8 cellular contexts compared by ENCODE assay signal in the genomic region with DNA sequence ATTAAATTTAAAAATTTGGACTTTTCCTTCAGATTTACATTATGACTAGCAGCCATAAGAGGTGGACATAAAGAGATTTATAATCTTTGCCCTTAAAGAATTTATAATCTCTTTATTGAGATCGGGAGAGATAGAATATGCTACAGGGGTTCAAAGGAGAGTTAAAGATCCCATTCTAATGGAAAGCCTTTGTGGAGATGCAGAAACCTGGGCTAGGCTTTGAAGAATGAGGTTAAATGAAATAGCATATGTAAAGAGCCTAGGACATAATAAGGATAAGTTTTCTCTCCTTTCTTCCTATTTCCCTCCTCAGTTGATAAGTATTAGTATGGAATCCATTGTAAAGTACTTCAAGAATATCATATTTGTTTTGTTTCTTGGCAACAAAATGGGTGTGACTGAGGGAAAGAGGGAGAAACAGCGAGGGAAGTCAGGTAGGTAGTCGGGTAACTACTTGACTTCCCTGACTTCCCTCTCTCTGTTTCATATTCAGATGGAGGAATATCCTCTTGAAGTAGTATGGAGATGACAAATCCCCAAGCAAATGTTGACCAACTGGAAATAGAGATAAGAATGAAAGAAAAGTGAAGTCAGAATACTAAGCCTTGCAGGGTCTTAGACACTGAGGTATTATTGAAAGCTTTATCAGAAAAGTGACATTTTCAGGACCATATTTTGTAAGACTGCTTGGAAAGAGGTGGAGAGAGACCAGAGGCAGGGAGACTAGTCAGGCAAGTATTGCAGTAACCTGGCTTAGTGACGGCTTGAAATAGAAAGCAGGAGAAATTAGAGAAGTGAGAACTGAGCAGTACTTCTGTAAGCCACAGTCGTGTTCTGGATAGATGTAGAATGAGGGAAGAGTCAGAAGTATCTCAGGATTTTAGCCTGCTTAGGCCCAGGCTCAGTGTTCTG.
DNase-seq lines count a peak whose midpoint lies in the region; ATAC-seq and TF ChIP-seq lines count a peak whose summit lies in the region.

No MANE protein-coding gene starts in this region.

- H3K9me3 Mint-ChIP-seq in naive thymus-derived CD4-positive, alpha-beta T cell: peaks cover 0 to 1% (median 0%) of the 10 kb centered on the region in 11 donors
- no peaks in the 10 kb centered on the region for H3K9me3 Mint-ChIP-seq in activated T-cell treated with anti-CD3 and anti-CD28 coated beads, Interleukin-2, amount 50 U/mL, for 24 hours
- no peaks in the 10 kb centered on the region for H3K9me3 Mint-ChIP-seq in T-helper 2 cell treated with Interferon-gamma antibody and Interleukin-4, amounts not matched to agents 5 μg/mL and 100 μg/mL, for 36 hours

- no peaks in the 10 kb centered on the region for H3K27me3 Mint-ChIP-seq in naive thymus-derived CD4-positive, alpha-beta T cell
- no peaks in the 10 kb centered on the region for H3K27me3 Mint-ChIP-seq in activated T-cell treated with anti-CD3 and anti-CD28 coated beads, Interleukin-2, amount 50 U/mL, for 24 hours
- no peaks in the 10 kb centered on the region for H3K27me3 Mint-ChIP-seq in T-helper 2 cell treated with Interferon-gamma antibody and Interleukin-4, amounts not matched to agents 5 μg/mL and 100 μg/mL, for 36 hours (ENCODE audit: low read depth)

- H3K27ac Mint-ChIP-seq in naive thymus-derived CD4-positive, alpha-beta T cell: peak overlapping the region in 1 of 9 donors; percentile 13
- H3K27ac Mint-ChIP-seq in activated T-cell treated with anti-CD3 and anti-CD28 coated beads, Interleukin-2, amount 50 U/mL, for 24 hours: no peak overlapping the region
- no peak overlapping the region for H3K27ac Mint-ChIP-seq in T-helper 2 cell treated with Interferon-gamma antibody and Interleukin-4, amounts not matched to agents 5 μg/mL and 100 μg/mL, for 36 hours

- no peaks in the 10 kb centered on the region for H3K36me3 ChIP-seq in ascending aorta
- no peaks in the 10 kb centered on the region for H3K36me3 ChIP-seq in naive thymus-derived CD4-positive, alpha-beta T cell (ENCODE audit: control insufficient read depth in 2 of 3, insufficient read depth in 3 of 3, low read length in 3 of 3)

- peaks cover 4 to 68% of the 10 kb centered on the region in 2 donors for H3K4me1 ChIP-seq in ascending aorta
- H3K4me1 ChIP-seq in naive thymus-derived CD4-positive, alpha-beta T cell (ENCODE audit: control insufficient read depth in 2 of 2, insufficient read depth in 2 of 2, low read length in 2 of 2): no peaks in the 10 kb centered on the region

- peaks cover 0 to 21% (median 8%) of the 10 kb centered on the region in 7 donors for H3K4me1 Mint-ChIP-seq in naive thymus-derived CD4-positive, alpha-beta T cell
- peaks cover 3% of the 10 kb centered on the region for H3K4me1 Mint-ChIP-seq in activated T-cell treated with anti-CD3 and anti-CD28 coated beads, Interleukin-2, amount 50 U/mL, for 24 hours (ENCODE audit: low read depth)
- peaks cover 5% of the 10 kb centered on the region for H3K4me1 Mint-ChIP-seq in T-helper 2 cell treated with Interferon-gamma antibody and Interleukin-4, amounts not matched to agents 5 μg/mL and 100 μg/mL, for 36 hours (ENCODE audit: low read depth)

- H3K27ac ChIP-seq in ascending aorta: peak overlapping the region; percentile 24 to 31
- no peak overlapping the region for H3K27ac ChIP-seq in naive thymus-derived CD4-positive, alpha-beta T cell (ENCODE audit: low read depth, low read length)

- CTCF ChIA-PET in naive thymus-derived CD4-positive, alpha-beta T cell (lab: Charles Lee): no interaction called here

- TF ChIP-seq CTCF in ascending aorta (IDR thresholded peaks at IDR 0.05): no peak

- POLR2A ChIA-PET in naive thymus-derived CD4-positive, alpha-beta T cell (lab: Charles Lee): no interaction called here

- H3K4me3 Mint-ChIP-seq in naive thymus-derived CD4-positive, alpha-beta T cell: no peak overlapping the region
- H3K4me3 Mint-ChIP-seq in activated T-cell treated with anti-CD3 and anti-CD28 coated beads, Interleukin-2, amount 50 U/mL, for 24 hours: no peak overlapping the region
- H3K4me3 Mint-ChIP-seq in T-helper 2 cell treated with Interferon-gamma antibody and Interleukin-4, amounts not matched to agents 5 μg/mL and 100 μg/mL, for 36 hours: no peak overlapping the region

- no peaks in the 10 kb centered on the region for H3K9me3 ChIP-seq in ascending aorta
- H3K9me3 ChIP-seq in naive thymus-derived CD4-positive, alpha-beta T cell (ENCODE audit: control insufficient read depth in 2 of 3, low read length in 3 of 3): no peaks in the 10 kb centered on the region

- ATAC-seq in GM19438 (IDR thresholded peaks at IDR 0.05; ENCODE audit: low read depth, unreplicated experiment) (peak; percentile 95), HG03135 (IDR thresholded peaks at IDR 0.05; ENCODE audit: unreplicated experiment) (peak; percentile 95)
- ATAC-seq in naive thymus-derived CD4-positive, alpha-beta T cell: peak; percentile 79

- H3K4me3 ChIP-seq in ascending aorta: no peak overlapping the region
- H3K4me3 ChIP-seq in naive thymus-derived CD4-positive, alpha-beta T cell (ENCODE audit: low read length): no peak overlapping the region

- intact Hi-C loops in ascending aorta (cut with DNase I): no loop called here
- intact Hi-C loops in naive thymus-derived CD4-positive, alpha-beta T cell (cut with micrococcal nuclease): no loop called here

- peaks cover 0 to 14% (median 4%) of the 10 kb centered on the region in 5 donors for H3K36me3 Mint-ChIP-seq in naive thymus-derived CD4-positive, alpha-beta T cell
- no peaks in the 10 kb centered on the region for H3K36me3 Mint-ChIP-seq in activated T-cell treated with anti-CD3 and anti-CD28 coated beads, Interleukin-2, amount 50 U/mL, for 24 hours (ENCODE audit: low read depth)
- no peaks in the 10 kb centered on the region for H3K36me3 Mint-ChIP-seq in T-helper 2 cell treated with Interferon-gamma antibody and Interleukin-4, amounts not matched to agents 5 μg/mL and 100 μg/mL, for 36 hours (ENCODE audit: low read depth)

- DNase-seq in ascending aorta (ENCODE audit: low spot score in 2 of 2): no peak
- no peak for DNase-seq in naive thymus-derived CD4-positive, alpha-beta T cell
- no peak for DNase-seq in HuH-7 (ENCODE audit: low spot score)
- DNase-seq in activated T-cell treated with anti-CD3 and anti-CD28 coated beads, Interleukin-2, amount 50 U/mL, for 24 hours: no peak
- DNase-seq in T-helper 2 cell treated with Interferon-gamma antibody and Interleukin-4, amounts not matched to agents 5 μg/mL and 100 μg/mL, for 36 hours (ENCODE audit: low spot score): no peak
- no peak for DNase-seq in NCI-H128 (lab: John Stamatoyannopoulos, UW; ENCODE audit: unreplicated experiment)

- H3K27me3 ChIP-seq in ascending aorta: no peaks in the 10 kb centered on the region
- no peaks in the 10 kb centered on the region for H3K27me3 ChIP-seq in naive thymus-derived CD4-positive, alpha-beta T cell (ENCODE audit: control insufficient read depth in 2 of 2, insufficient read depth in 2 of 2, low read length in 2 of 2)
